8 cellular contexts compared by ENCODE assay signal in the genomic region with DNA sequence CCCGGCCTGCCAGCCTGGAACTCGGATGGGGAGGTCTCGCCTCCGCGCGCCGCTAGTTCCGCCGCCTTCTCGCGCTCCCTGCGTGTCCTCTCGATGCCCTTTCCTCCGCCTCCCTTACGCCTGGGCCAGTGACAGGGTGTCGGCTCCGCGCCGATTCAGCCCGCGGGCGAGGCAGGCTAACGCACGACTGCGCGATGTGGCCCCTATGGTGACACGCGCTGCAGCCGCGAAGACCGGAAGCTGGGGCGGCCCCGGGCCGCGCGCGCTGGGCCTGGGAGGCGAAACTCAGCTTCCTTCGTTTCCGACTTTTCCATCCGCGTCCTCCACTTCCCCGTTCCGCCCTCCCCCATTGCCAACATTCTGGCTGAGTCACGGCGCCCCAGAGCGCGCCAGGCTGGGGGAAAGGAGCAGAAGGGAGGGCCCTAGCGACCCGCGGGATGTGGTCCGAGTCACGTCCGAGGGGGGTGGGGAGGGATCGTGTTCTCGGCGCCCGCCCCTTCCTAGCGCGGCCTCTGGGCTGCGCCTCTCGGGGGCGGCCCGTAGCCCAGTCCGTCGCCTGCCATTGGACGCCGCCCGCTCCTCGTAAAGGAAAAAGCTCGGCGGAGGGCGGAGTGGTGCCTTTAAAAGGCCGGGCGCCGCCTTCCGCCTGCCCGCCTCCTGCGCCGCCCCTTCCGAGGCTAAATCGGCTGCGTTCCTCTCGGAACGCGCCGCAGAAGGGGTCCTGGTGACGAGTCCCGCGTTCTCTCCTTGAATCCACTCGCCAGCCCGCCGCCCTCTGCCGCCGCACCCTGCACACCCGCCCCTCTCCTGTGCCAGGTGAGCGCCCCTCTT.
DNase-seq lines count a peak whose midpoint lies in the region; ATAC-seq lines count a peak whose summit lies in the region.

A gene (plus strand): TSS at position 649 of the 831 bp plus-strand sequence. CDS start 1,138 bp downstream, outside the sequence.

- DNase-seq in Ammon's horn (ENCODE audit: low spot score) (peak; percentile 99), GM19238 (ENCODE audit: insufficient read length, low spot score) (peak; percentile 94), NCI-H524 treated with DMSO at 0.1 percent for 48 hours (lab: John Stamatoyannopoulos, UW) (peak; percentile 88)
- DNase-seq in activated CD4-positive, alpha-beta T cell treated with anti-CD3 and anti-CD28 coated beads for 4 hours: peak; percentile 93 to 97
- peak; percentile 91 to 93 for DNase-seq in stimulated activated CD4-positive, alpha-beta T cell treated with anti-CD3 and anti-CD28 coated beads, Interleukin-1b, Interleukin-23, amount 100 ng/mL, for 4 hours (ENCODE audit: low read depth in 2 of 2)

- H3K27me3 ChIP-seq in layer of hippocampus (ENCODE audit: control insufficient read depth, insufficient read depth, low read length): no peaks in the 10 kb centered on the region

- ATAC-seq in HG03442 (IDR thresholded peaks at IDR 0.05; ENCODE audit: unreplicated experiment): peak; percentile 72

- H3K27ac ChIP-seq in cingulate gyrus (ENCODE audit: low read depth, low read length) (peak within 1 kb of the TSS; percentile 99), layer of hippocampus (ENCODE audit: low read depth, low read length) (peak within 1 kb of the TSS; percentile 100)

Comparison
In these comparisons a context has a peak if more than half of its experiments do, and no peak if none do; other contexts are left out.
1. Peak in every context shown above with its lines: DNase-seq, ATAC-seq and H3K27ac ChIP-seq.